ENCODE assay signal across 14 cellular contexts in genomic region chr2:46431481-46432235, GRCh38. TPM values are rescaled to one million over a fixed set of nuclear protein-coding genes. Genes with fewer than 3 reads are reported as not detected.
DNase-seq lines count a peak whose midpoint lies in the region; ATAC-seq, FAIRE-seq and TF ChIP-seq lines count a peak whose summit lies in the region.
"Had no signal": no experiment of that assay in that cellular context is flagged by ENCODE, and none has a peak within 500 bp of the region (broad histone marks: within the 10 kb centered on the region; RNA-seq: fewer than 3 reads in every experiment).

No MANE protein-coding gene starts in this region.

- no peak for TF ChIP-seq POLR2A in K562 (conservative IDR thresholded peaks at IDR 0.05)
- no peak for TF ChIP-seq POLR2A in stomach (IDR thresholded peaks at IDR 0.05)

- H3K4me1 Mint-ChIP-seq in T-helper 2 cell treated with Interferon-gamma antibody and Interleukin-4, amounts not matched to agents 5 μg/mL and 100 μg/mL, for 36 hours (ENCODE audit: low read depth), result peaks cover 57% of the 10 kb centered on the region
- peaks cover 30 to 54% (median 51%) of the 10 kb centered on the region in 4 donors for H3K4me1 Mint-ChIP-seq in naive thymus-derived CD8-positive, alpha-beta T cell

- peaks cover 6% of the 10 kb centered on the region for H3K9me3 Mint-ChIP-seq in T-helper 2 cell treated with Interferon-gamma antibody and Interleukin-4, amounts not matched to agents 5 μg/mL and 100 μg/mL, for 36 hours
- peaks cover 0 to 9% (median 0%) of the 10 kb centered on the region in 9 donors for H3K9me3 Mint-ChIP-seq in naive thymus-derived CD8-positive, alpha-beta T cell

- H3K27me3 ChIP-seq in K562 (ENCODE audit: control insufficient read depth in 2 of 2, insufficient read depth in 2 of 2, low read length in 2 of 2), result no peaks in the 10 kb centered on the region
- no peaks in the 10 kb centered on the region for H3K27me3 ChIP-seq in stomach
- H3K27me3 ChIP-seq: spleen had no signal

- no peak overlapping the region for H2AFZ ChIP-seq in K562 (ENCODE audit: low read depth, low read length)

- H4K20me1 ChIP-seq in K562 (replicated peaks; ENCODE audit: control insufficient read depth, insufficient read depth, low read length), result no peaks in the 10 kb centered on the region; the same call in 1 of the 2 replicates

- H3K4me3 Mint-ChIP-seq in T-helper 2 cell treated with Interferon-gamma antibody and Interleukin-4, amounts not matched to agents 5 μg/mL and 100 μg/mL, for 36 hours, result peak overlapping the region; percentile 11
- peak overlapping the region in 8 of 10 donors; percentile 5 to 64 (median 42) for H3K4me3 Mint-ChIP-seq in naive thymus-derived CD8-positive, alpha-beta T cell

- TF ChIP-seq CTCF in K562 (IDR thresholded peaks at IDR 0.05 in 2 of 3, conservative IDR thresholded peaks at IDR 0.05 in 1 of 3; ENCODE audit: insufficient read depth in 2 of 3, low read depth in 1 of 3, low read length in 3 of 3), result no peak
- no peak for TF ChIP-seq CTCF in stomach (IDR thresholded peaks at IDR 0.05)

- TF ChIP-seq EP300 in K562 (IDR thresholded peaks at IDR 0.05; ENCODE audit: low read length) (no peak), stomach (IDR thresholded peaks at IDR 0.05) (no peak)

- peaks cover 3% of the 10 kb centered on the region for H3K36me3 Mint-ChIP-seq in T-helper 2 cell treated with Interferon-gamma antibody and Interleukin-4, amounts not matched to agents 5 μg/mL and 100 μg/mL, for 36 hours (ENCODE audit: low read depth)
- peaks cover 0 to 6% (median 5%) of the 10 kb centered on the region in 3 donors for H3K36me3 Mint-ChIP-seq in naive thymus-derived CD8-positive, alpha-beta T cell

- peaks cover 4% of the 10 kb centered on the region for H3K9me1 ChIP-seq in K562 (ENCODE audit: control insufficient read depth, insufficient read depth, low read length)

- no peaks in the 10 kb centered on the region for H3K27me3 Mint-ChIP-seq in T-helper 2 cell treated with Interferon-gamma antibody and Interleukin-4, amounts not matched to agents 5 μg/mL and 100 μg/mL, for 36 hours (ENCODE audit: low read depth)
- no peaks in the 10 kb centered on the region for H3K27me3 Mint-ChIP-seq in naive thymus-derived CD8-positive, alpha-beta T cell

- H3K9me3 ChIP-seq in K562 (replicated peaks; ENCODE audit: control insufficient read depth, insufficient read depth, low read depth, low read length), result no peaks in the 10 kb centered on the region
- no peaks in the 10 kb centered on the region for H3K9me3 ChIP-seq in stomach

- DNase-seq in T-helper 2 cell treated with Interferon-gamma antibody and Interleukin-4, amounts not matched to agents 5 μg/mL and 100 μg/mL, for 36 hours (ENCODE audit: low spot score), result no peak
- DNase-seq in T-helper 2 cell, result no peak
- DNase-seq in Jurkat, Clone E6-1 (ENCODE audit: low read depth, low spot score), result peak; percentile 62
- DNase-seq in K562 (ENCODE audit: extremely low read depth in 1 of 4, low spot score in 3 of 4), result peak in 1 of 4 experiments; percentile 16
- DNase-seq in naive thymus-derived CD8-positive, alpha-beta T cell, result no peak
- no peak for DNase-seq in stomach
- no peak for DNase-seq in left cardiac atrium
- DNase-seq: mesenchymal stem cell, spleen, SW 1271 had no signal

- WGBS in K562 (ENCODE audit: insufficient coverage, low coverage, missing lambda C conversion rate), result 19% methylated on average over 5 of the region's 5 CpGs
- 56 to 77% (median 60%) methylated on average over 5 of the region's 5 CpGs for WGBS in stomach, 5 donors

- no peak for ATAC-seq in K562
- ATAC-seq in naive thymus-derived CD8-positive, alpha-beta T cell, result peak in 1 of 2 donors; percentile 69
- ATAC-seq in GM18517 (IDR thresholded peaks at IDR 0.05; ENCODE audit: unreplicated experiment), result no peak
- no peak for ATAC-seq in left cardiac atrium

- peak overlapping the region in 1 of 2 experiments; percentile 63; a peak in 1 of 4 replicates for H3K9ac ChIP-seq in K562 (ENCODE audit: insufficient read depth in 1 of 2, low read depth in 2 of 2, low read length in 2 of 2)

- in situ Hi-C loops in K562 (cut with MboI), result no loop called here

- CTCF ChIA-PET in K562 (lab: Yijun Ruan, JAX; ENCODE audit: low intra/inter-chr PET ratio), result no interaction called here

- peak overlapping the region; percentile 29 for H3K27ac Mint-ChIP-seq in T-helper 2 cell treated with Interferon-gamma antibody and Interleukin-4, amounts not matched to agents 5 μg/mL and 100 μg/mL, for 36 hours
- H3K27ac Mint-ChIP-seq in naive thymus-derived CD8-positive, alpha-beta T cell, result peak overlapping the region in 7 of 10 donors; percentile 0 to 74 (median 31)

- BruUV-seq in K562 (replicated peaks; lab: Mats Ljungman, UMichigan), result no TSS peak

- peaks cover 7 to 27% of the 10 kb centered on the region in 2 experiments; a peak in 4 of 5 replicates for H3K4me1 ChIP-seq in K562 (replicated peaks in 1 of 2; ENCODE audit: control insufficient read depth in 2 of 2, insufficient read depth in 2 of 2, low read length in 2 of 2)
- H3K4me1 ChIP-seq in stomach, result no peaks in the 10 kb centered on the region

- peaks cover 53% of the 10 kb centered on the region for H3K79me2 ChIP-seq in K562 (ENCODE audit: control insufficient read depth, insufficient read depth, low read length)

- no peak overlapping the region for H3K27ac ChIP-seq in K562 (ENCODE audit: extremely low read depth, low read depth, low read length)
- no peak overlapping the region for H3K27ac ChIP-seq in stomach

- peak; percentile 15 for FAIRE-seq in K562 (lab: Jason Lieb, UNC)
- FAIRE-seq: D721Med had no signal

- POLR2A ChIA-PET in K562 (lab: Yijun Ruan, JAX), result interaction anchor here (0.7 to 3.8 kb wide), 3 partner anchors 7 to 296 kb away, joined by 3 to 22 read pairs (median 3); no protein-coding TSS in a partner anchor
- POLR2A ChIA-PET in naive thymus-derived CD8-positive, alpha-beta T cell (lab: Charles Lee), result no interaction called here

- TF ChIP-seq RAD21 in K562 (CRISPR knock-in tag; conservative IDR thresholded peaks at IDR 0.05 in 1 of 2, IDR thresholded peaks at IDR 0.05 in 1 of 2), result no peak

- intact Hi-C loops in K562 (cut with micrococcal nuclease), result loop anchor here (10.0 kb wide), 1 partner anchor 117 kb away; no protein-coding TSS in a partner anchor
- intact Hi-C loops in stomach (cut with DNase I; ENCODE audit: low total_unique reads), result no loop called here
- intact Hi-C loops in left cardiac atrium (cut with DNase I), result no loop called here

- H3K4me2 ChIP-seq in K562 (ENCODE audit: insufficient read depth, low read length), result 0 out of 2 replicates have a peak overlapping the region, but pooled peaks have one; percentile 16

- peak overlapping the region; percentile 15 for H3K4me3 ChIP-seq in Jurkat, Clone E6-1 (ENCODE audit: low read length)
- no peak overlapping the region for H3K4me3 ChIP-seq in K562
- H3K4me3 ChIP-seq in stomach, result no peak overlapping the region
- H3K4me3 ChIP-seq: spleen had no signal

- H3K36me3 ChIP-seq in K562 (ENCODE audit: control insufficient read depth, insufficient read depth, low read length), result peaks cover 12% of the 10 kb centered on the region
- no peaks in the 10 kb centered on the region for H3K36me3 ChIP-seq in stomach
- H3K36me3 ChIP-seq: spleen had no signal

TF ChIP-seq in K562, 482 proteins besides CTCF, POLR2A, EP300 and RAD21:
- TF ChIP-seq CEBPB (tag; IDR thresholded peaks at IDR 0.05), result 0 out of 2 replicates have a peak, but pooled peaks have one; percentile 24
- TF ChIP-seq ZNF75A (CRISPR knock-in tag; IDR thresholded peaks at IDR 0.05), result no peak
- peak; percentile 67; the same call in 1 of the 2 replicates for TF ChIP-seq ZNF766 (CRISPR knock-in tag; conservative IDR thresholded peaks at IDR 0.05)
- no peak for TF ChIP-seq LCOR (CRISPR knock-in tag; IDR thresholded peaks at IDR 0.05)

RNA-seq across cellular contexts. Expression of gene TMEM247, which starts 47.7 kb away (rescaled TPM):
- not detected for polyA plus RNA-seq in Jurkat, Clone E6-1 (2012; ENCODE audit: insufficient read depth, insufficient read length)
- total RNA-seq in K562 (2011; cell fraction: chromatin; rRNA removed; ENCODE audit: low replicate concordance), result 3.0 TPM in 1 of 2 replicates, not detected in the other
- total RNA-seq in K562 (2011; cell fraction: nucleolus; rRNA removed), result 0.92 and 2.0 TPM in 2 replicates
- total RNA-seq in K562 (2011; cell fraction: nucleoplasm; rRNA removed), result 1.5 TPM in 1 of 2 replicates, not detected in the other
- total RNA-seq in K562 (2014; rRNA removed), result 3.0 and 3.7 TPM in 2 replicates
- 0.51 and 1.4 TPM in 2 replicates for total RNA-seq in K562 (2014; rRNA removed; fragmentation: Illumina TruSeq; extraction: Trizol)
- 1.2 and 1.3 TPM in 2 replicates for total RNA-seq in K562 (2015; rRNA removed; fragmentation: Illumina TruSeq; extraction: Trizol)
- total RNA-seq in K562 (2021), result 4.7 and 4.9 TPM in 2 replicates
- polyA plus RNA-seq in K562 (2011; rRNA removed), result 0.18 and 3.2 TPM in 2 replicates
- 0.27 and 4.6 TPM in 2 replicates for polyA plus RNA-seq in K562 (2011; cell fraction: cytosol; rRNA removed)
- 0.32 and 6.5 TPM in 2 replicates for polyA plus RNA-seq in K562 (2011; cell fraction: nucleus; rRNA removed)
- 3.0 and 6.2 TPM in 2 replicates for polyA plus RNA-seq in K562 (2012)
- 0.24 and 1.6 TPM in 2 replicates for polyA plus RNA-seq in K562 (2014; fragmentation: Illumina TruSeq; extraction: Trizol)
- 1 to 10 TPM; 2.1 to 3.1 TPM for polyA plus RNA-seq in K562 (2014; fragmentation: Nextera tagmentation; extraction: Ambion mirVana)
- 4.4 and 6.8 TPM in 2 replicates for polyA plus RNA-seq in K562 (2014; rRNA removed)
- 0.35 TPM in 1 of 2 replicates, not detected in the other for polyA minus RNA-seq in K562 (2011; rRNA and poly(A)+ RNA removed)
- not detected in 2 replicates for polyA minus RNA-seq in K562 (2011; cell fraction: cytosol; rRNA and poly(A)+ RNA removed)
- polyA minus RNA-seq in K562 (2011; cell fraction: nucleus; rRNA and poly(A)+ RNA removed), result 1.1 TPM in 1 of 2 replicates, not detected in the other
- not detected for total RNA-seq in naive thymus-derived CD8-positive, alpha-beta T cell
- polyA plus RNA-seq in naive thymus-derived CD8-positive, alpha-beta T cell, result not detected
- not detected for total RNA-seq in stomach
- polyA plus RNA-seq in stomach, result not detected
- total RNA-seq in left cardiac atrium, result not detected
- total RNA-seq: A673, glomerular endothelial cell, spleen had no signal
- polyA plus RNA-seq: spleen had no signal
